ENCODE assay signal across 3 cellular contexts in the genomic region with DNA sequence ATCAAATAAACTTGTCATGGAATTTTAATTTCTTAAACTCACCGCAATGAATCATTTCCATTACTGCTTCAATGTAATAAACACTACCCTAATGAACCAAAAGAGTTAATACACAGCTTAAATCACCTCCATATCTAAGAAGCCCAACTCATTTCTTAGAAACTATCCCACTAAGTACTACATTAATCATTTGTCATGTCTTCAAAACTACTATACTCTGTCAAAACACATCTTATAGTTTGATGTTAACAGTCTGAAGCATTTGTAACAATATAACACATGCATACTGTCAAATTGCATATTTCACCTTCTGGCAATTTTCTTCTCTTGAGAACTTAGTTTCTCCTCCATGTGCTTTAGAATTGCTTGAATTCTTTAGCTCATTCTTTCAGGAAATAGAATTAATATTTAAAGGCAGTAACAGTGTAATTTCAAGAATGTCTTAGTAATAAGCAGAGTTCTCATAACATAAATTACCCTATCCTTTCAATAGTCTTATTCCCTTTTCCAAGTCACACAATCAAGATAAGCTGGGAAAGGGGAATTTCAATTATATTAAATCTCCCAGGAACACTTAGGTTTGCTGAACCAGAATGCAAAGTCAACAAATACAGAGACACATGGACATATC.
TF ChIP-seq lines count a peak whose summit lies in the region.

No MANE protein-coding gene starts in this region.

TF ChIP-seq in SK-N-SH treated with all-trans-retinoic acid at 6 μM for 48 hours, 23 proteins besides CTCF, POLR2A, EP300 and RAD21 (continued from another document):
- TF ChIP-seq ESRRG (CRISPR knock-in tag; IDR thresholded peaks at IDR 0.05) (no peak), SNAI2 (CRISPR knock-in tag; IDR thresholded peaks at IDR 0.05) (no peak), CSDC2 (CRISPR knock-in tag; IDR thresholded peaks at IDR 0.05) (no peak)

TF ChIP-seq in SK-N-SH, 30 proteins besides CTCF, POLR2A, EP300 and RAD21 (continued from another document):
- TF ChIP-seq, protein P1, sequence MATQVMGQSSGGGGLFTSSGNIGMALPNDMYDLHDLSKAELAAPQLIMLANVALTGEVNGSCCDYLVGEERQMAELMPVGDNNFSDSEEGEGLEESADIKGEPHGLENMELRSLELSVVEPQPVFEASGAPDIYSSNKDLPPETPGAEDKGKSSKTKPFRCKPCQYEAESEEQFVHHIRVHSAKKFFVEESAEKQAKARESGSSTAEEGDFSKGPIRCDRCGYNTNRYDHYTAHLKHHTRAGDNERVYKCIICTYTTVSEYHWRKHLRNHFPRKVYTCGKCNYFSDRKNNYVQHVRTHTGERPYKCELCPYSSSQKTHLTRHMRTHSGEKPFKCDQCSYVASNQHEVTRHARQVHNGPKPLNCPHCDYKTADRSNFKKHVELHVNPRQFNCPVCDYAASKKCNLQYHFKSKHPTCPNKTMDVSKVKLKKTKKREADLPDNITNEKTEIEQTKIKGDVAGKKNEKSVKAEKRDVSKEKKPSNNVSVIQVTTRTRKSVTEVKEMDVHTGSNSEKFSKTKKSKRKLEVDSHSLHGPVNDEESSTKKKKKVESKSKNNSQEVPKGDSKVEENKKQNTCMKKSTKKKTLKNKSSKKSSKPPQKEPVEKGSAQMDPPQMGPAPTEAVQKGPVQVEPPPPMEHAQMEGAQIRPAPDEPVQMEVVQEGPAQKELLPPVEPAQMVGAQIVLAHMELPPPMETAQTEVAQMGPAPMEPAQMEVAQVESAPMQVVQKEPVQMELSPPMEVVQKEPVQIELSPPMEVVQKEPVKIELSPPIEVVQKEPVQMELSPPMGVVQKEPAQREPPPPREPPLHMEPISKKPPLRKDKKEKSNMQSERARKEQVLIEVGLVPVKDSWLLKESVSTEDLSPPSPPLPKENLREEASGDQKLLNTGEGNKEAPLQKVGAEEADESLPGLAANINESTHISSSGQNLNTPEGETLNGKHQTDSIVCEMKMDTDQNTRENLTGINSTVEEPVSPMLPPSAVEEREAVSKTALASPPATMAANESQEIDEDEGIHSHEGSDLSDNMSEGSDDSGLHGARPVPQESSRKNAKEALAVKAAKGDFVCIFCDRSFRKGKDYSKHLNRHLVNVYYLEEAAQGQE (IDR thresholded peaks at IDR 0.05; ENCODE audit: low read depth, low read length), result no peak
- TF ChIP-seq, protein P2, sequence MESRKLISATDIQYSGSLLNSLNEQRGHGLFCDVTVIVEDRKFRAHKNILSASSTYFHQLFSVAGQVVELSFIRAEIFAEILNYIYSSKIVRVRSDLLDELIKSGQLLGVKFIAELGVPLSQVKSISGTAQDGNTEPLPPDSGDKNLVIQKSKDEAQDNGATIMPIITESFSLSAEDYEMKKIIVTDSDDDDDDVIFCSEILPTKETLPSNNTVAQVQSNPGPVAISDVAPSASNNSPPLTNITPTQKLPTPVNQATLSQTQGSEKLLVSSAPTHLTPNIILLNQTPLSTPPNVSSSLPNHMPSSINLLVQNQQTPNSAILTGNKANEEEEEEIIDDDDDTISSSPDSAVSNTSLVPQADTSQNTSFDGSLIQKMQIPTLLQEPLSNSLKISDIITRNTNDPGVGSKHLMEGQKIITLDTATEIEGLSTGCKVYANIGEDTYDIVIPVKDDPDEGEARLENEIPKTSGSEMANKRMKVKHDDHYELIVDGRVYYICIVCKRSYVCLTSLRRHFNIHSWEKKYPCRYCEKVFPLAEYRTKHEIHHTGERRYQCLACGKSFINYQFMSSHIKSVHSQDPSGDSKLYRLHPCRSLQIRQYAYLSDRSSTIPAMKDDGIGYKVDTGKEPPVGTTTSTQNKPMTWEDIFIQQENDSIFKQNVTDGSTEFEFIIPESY (IDR thresholded peaks at IDR 0.05; ENCODE audit: borderline replicate concordance, low read depth), result no peak
- TF ChIP-seq, protein P3, sequence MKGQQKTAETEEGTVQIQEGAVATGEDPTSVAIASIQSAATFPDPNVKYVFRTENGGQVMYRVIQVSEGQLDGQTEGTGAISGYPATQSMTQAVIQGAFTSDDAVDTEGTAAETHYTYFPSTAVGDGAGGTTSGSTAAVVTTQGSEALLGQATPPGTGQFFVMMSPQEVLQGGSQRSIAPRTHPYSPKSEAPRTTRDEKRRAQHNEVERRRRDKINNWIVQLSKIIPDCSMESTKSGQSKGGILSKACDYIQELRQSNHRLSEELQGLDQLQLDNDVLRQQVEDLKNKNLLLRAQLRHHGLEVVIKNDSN (IDR thresholded peaks at IDR 0.05; ENCODE audit: borderline replicate concordance, low read depth), result no peak
- TF ChIP-seq MEF2A (IDR thresholded peaks at IDR 0.05; ENCODE audit: borderline replicate concordance, low read depth), result no peak
TF ChIP-seq in SK-N-SH: peak in this region for 0.

TF ChIP-seq in neural cell, 6 proteins besides CTCF, POLR2A, EP300 and RAD21 (continued from another document):
- TF ChIP-seq, protein P1 (IDR thresholded peaks at IDR 0.05; ENCODE audit: borderline replicate concordance), result no peak
- peak; percentile 47 for TF ChIP-seq POLR2AphosphoS5 (IDR thresholded peaks at IDR 0.05)
- no peak for TF ChIP-seq EZH2 (IDR thresholded peaks at IDR 0.05; ENCODE audit: borderline replicate concordance, insufficient read depth, low read length, poor library complexity, severe bottlenecking)
- TF ChIP-seq TAF1 (IDR thresholded peaks at IDR 0.05; ENCODE audit: low read depth), result no peak
- no peak for TF ChIP-seq MXI1 (conservative IDR thresholded peaks at IDR 0.05; ENCODE audit: poor library complexity, severe bottlenecking)
